ENCODE assay signal across 11 cellular contexts in genomic region chr6:156916108-156916801, GRCh38.
DNase-seq lines count a peak whose midpoint lies in the region; ATAC-seq and FAIRE-seq lines count a peak whose summit lies in the region.
"Had no signal": no experiment of that assay in that cellular context is flagged by ENCODE, and none has a peak within 500 bp of the region (broad histone marks: within the 10 kb centered on the region; RNA-seq: fewer than 3 reads in every experiment).

No MANE protein-coding gene starts in this region.

- no peaks in the 10 kb centered on the region for H3K9me3 Mint-ChIP-seq in central memory CD8-positive, alpha-beta T cell

- peak; percentile 80 for FAIRE-seq in GM19239 (lab: Jason Lieb, UNC)

- H3K36me3 Mint-ChIP-seq in central memory CD8-positive, alpha-beta T cell (ENCODE audit: insufficient read depth), result peaks cover 9% of the 10 kb centered on the region

- peak; percentile 7 for DNase-seq in CD1c-positive myeloid dendritic cell (ENCODE audit: extremely low spot score)
- DNase-seq in GM19239 (ENCODE audit: insufficient read length, low spot score), result no peak
- DNase-seq in central memory CD8-positive, alpha-beta T cell (ENCODE audit: low spot score in 2 of 2), result no peak
- DNase-seq in RPMI8226, result no peak
- no peak for DNase-seq in stimulated activated CD8-positive, alpha-beta memory T cell treated with anti-CD3 and anti-CD28 coated beads, Interleukin-4, amount 100 ng/mL, for 48 hours
- DNase-seq: activated CD4-positive, alpha-beta T cell treated with anti-CD3 and anti-CD28 coated beads for 4 hours; NCI-H1436 had no signal

- ATAC-seq in HG03135 (IDR thresholded peaks at IDR 0.05; ENCODE audit: unreplicated experiment) (peak; percentile 64), GM21423 (IDR thresholded peaks at IDR 0.05; ENCODE audit: unreplicated experiment) (no peak), HG03139 (IDR thresholded peaks at IDR 0.05; ENCODE audit: unreplicated experiment) (no peak)
- no peak for ATAC-seq in central memory CD8-positive, alpha-beta T cell (replicated peaks; ENCODE audit: extremely low read depth, poor library complexity, severe bottlenecking)
- ATAC-seq: gastroesophageal sphincter had no signal

- no peak overlapping the region for H3K4me3 Mint-ChIP-seq in central memory CD8-positive, alpha-beta T cell

- H3K4me1 Mint-ChIP-seq in central memory CD8-positive, alpha-beta T cell, result peaks cover 73% of the 10 kb centered on the region

- H3K27ac Mint-ChIP-seq in central memory CD8-positive, alpha-beta T cell (ENCODE audit: low read depth), result peak overlapping the region; percentile 23

- H3K27me3 Mint-ChIP-seq in central memory CD8-positive, alpha-beta T cell, result no peaks in the 10 kb centered on the region
